ENCODE assay signal across 1 cellular context in genomic region chr22:36156119-36156514, GRCh38.
TF ChIP-seq lines count a peak whose summit lies in the region.

No MANE protein-coding gene starts in this region.

TF ChIP-seq in GM23338, 12 proteins besides CTCF, POLR2A, EP300 and RAD21 (continued from another document):
- TF ChIP-seq ZNF462 (CRISPR knock-in tag; IDR thresholded peaks at IDR 0.05) = no peak
- TF ChIP-seq REST (IDR thresholded peaks at IDR 0.05; ENCODE audit: unreplicated experiment) = no peak
TF ChIP-seq in GM23338: peak in this region for 0.
